In the genomic region with DNA sequence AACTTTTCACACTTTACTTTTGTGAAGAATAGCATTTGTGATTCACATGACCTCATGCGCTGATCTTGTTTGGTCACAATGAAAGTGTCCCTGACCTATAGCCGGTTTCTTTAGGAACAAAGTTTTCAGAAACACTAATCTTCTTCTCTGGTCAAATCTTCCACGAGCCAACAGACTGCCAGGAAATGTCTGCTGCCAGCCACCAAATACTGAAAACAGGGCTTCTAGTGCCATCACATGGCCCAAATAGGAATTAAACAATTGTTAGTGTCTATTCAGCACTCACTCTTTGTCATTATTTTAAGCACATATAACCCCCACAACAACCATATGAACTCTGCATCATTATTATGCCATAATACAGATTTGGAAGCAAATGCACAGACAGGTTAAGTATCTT, we compare ENCODE assay signal across 9 cellular contexts.
DNase-seq lines count a peak whose midpoint lies in the region; ATAC-seq and TF ChIP-seq lines count a peak whose summit lies in the region.
"Had no signal": no experiment of that assay in that cellular context is flagged by ENCODE, and none has a peak within 500 bp of the region (broad histone marks: within the 10 kb centered on the region; RNA-seq: fewer than 3 reads in every experiment).

No MANE protein-coding gene starts in this region.

- DNase-seq in EL (peak; percentile 9), NCI-H82 (lab: John Stamatoyannopoulos, UW) (peak; percentile 77), endodermal cell (peak; percentile 63), GF-D8 (lab: John Stamatoyannopoulos, UW) (no peak), NCI-H187 treated with DMSO at 0.1 percent for 48 hours (lab: John Stamatoyannopoulos, UW) (no peak)

- no peak overlapping the region for H3K27ac ChIP-seq in endodermal cell (ENCODE audit: low read depth, low read length)

- H3K27ac Mint-ChIP-seq in endodermal cell: no peak overlapping the region
- no peak overlapping the region for H3K27ac Mint-ChIP-seq in nephron
- H3K27ac Mint-ChIP-seq: IgD-negative memory B cell had no signal

- no peaks in the 10 kb centered on the region for H3K9me3 Mint-ChIP-seq in endodermal cell
- peaks cover under 1% of the 10 kb centered on the region for H3K9me3 Mint-ChIP-seq in nephron

- WGBS in endodermal cell (ENCODE audit: insufficient coverage in 1 of 2, insufficient read length in 1 of 2), 2 experiments: 41 to 50% methylated on average over 3 of the region's 3 CpGs

- H3K27me3 ChIP-seq in endodermal cell (ENCODE audit: control insufficient read depth, insufficient read depth, low read length, poor library complexity, severe bottlenecking): no peaks in the 10 kb centered on the region

- H3K9me3 ChIP-seq in endodermal cell (ENCODE audit: control insufficient read depth, low read length): no peaks in the 10 kb centered on the region

- no peak overlapping the region for H3K9ac ChIP-seq in endodermal cell (ENCODE audit: extremely low read depth, low read length, poor library complexity, severe bottlenecking)

- H3K4me3 Mint-ChIP-seq in endodermal cell (no peak overlapping the region), nephron (no peak overlapping the region)
- H3K4me3 Mint-ChIP-seq: IgD-negative memory B cell had no signal

- H3K4me1 Mint-ChIP-seq in endodermal cell: peaks cover 9% of the 10 kb centered on the region
- no peaks in the 10 kb centered on the region for H3K4me1 Mint-ChIP-seq in nephron
- H3K4me1 Mint-ChIP-seq: IgD-negative memory B cell had no signal

- H3K36me3 Mint-ChIP-seq in endodermal cell (ENCODE audit: low read depth) (no peaks in the 10 kb centered on the region), nephron (ENCODE audit: low read depth) (peaks cover under 1% of the 10 kb centered on the region)
- H3K36me3 Mint-ChIP-seq: IgD-negative memory B cell had no signal

- H3K27me3 Mint-ChIP-seq in endodermal cell (ENCODE audit: insufficient read depth): no peaks in the 10 kb centered on the region
- H3K27me3 Mint-ChIP-seq in nephron (ENCODE audit: low read depth): peaks cover 5% of the 10 kb centered on the region

- no peak overlapping the region for H3K4me3 ChIP-seq in endodermal cell (ENCODE audit: low read length)

- H3K36me3 ChIP-seq in endodermal cell (ENCODE audit: control insufficient read depth, insufficient read depth, low read length): no peaks in the 10 kb centered on the region

- TF ChIP-seq CTCF in endodermal cell (conservative IDR thresholded peaks at IDR 0.05) (peak; percentile 82), nephron (IDR thresholded peaks at IDR 0.05; ENCODE audit: unreplicated experiment in 3 of 3) (peak; percentile 53 to 64 (median 56))

- H3K4me1 ChIP-seq in endodermal cell (ENCODE audit: control insufficient read depth, insufficient read depth, low read length): no peaks in the 10 kb centered on the region

- ATAC-seq in HG03159 (IDR thresholded peaks at IDR 0.05; ENCODE audit: unreplicated experiment) (peak; percentile 67), GM21737 (IDR thresholded peaks at IDR 0.05; ENCODE audit: unreplicated experiment) (no peak)

Comparison
In these comparisons a context has a peak if more than half of its experiments do, and no peak if none do; other contexts are left out.
1. DNase-seq: peak in EL (single experiment), NCI-H82 (single experiment) and endodermal cell (single experiment); none in GF-D8 (single experiment) and NCI-H187 treated with DMSO at 0.1 percent for 48 hours (single experiment).